In genomic region chr20:40265872-40266533, GRCh38 we compare ENCODE assay signal across 8 cellular contexts.
DNase-seq lines count a peak whose midpoint lies in the region; ATAC-seq and TF ChIP-seq lines count a peak whose summit lies in the region.

No MANE protein-coding gene starts in this region.

- no peak overlapping the region for H3K4me2 ChIP-seq in HCT116 (ENCODE audit: low read length)

- TF ChIP-seq POLR2A in HCT116 (IDR thresholded peaks at IDR 0.05; ENCODE audit: borderline replicate concordance, extremely low read depth, insufficient read depth, insufficient read length) (no peak), gastroesophageal sphincter (IDR thresholded peaks at IDR 0.05) (no peak)

- no peak overlapping the region for H3K9ac ChIP-seq in HCT116 (ENCODE audit: low read length)

- no peaks in the 10 kb centered on the region for H3K27me3 ChIP-seq in HCT116 (ENCODE audit: insufficient read depth, low read length)
- no peaks in the 10 kb centered on the region for H3K27me3 ChIP-seq in gastroesophageal sphincter

- 76 to 77% methylated on average over 4 to 5 of the region's 6 CpGs for whole genome bisulfite sequencing in gastroesophageal sphincter (ENCODE audit: low coverage in 1 of 2), 2 donors

- H3K79me2 ChIP-seq in HCT116 (ENCODE audit: insufficient read depth, low read length): no peaks in the 10 kb centered on the region

- no peak overlapping the region for H3K4me3 ChIP-seq in HCT116 (replicated peaks in 1 of 2; ENCODE audit: low read depth in 1 of 2, low read length in 2 of 2)
- H3K4me3 ChIP-seq in gastroesophageal sphincter: no peak overlapping the region

- H3K36me3 ChIP-seq in HCT116 (ENCODE audit: control insufficient read depth in 1 of 2, insufficient read depth in 2 of 2, low read length in 2 of 2): no peaks in the 10 kb centered on the region
- H3K36me3 ChIP-seq in gastroesophageal sphincter: no peaks in the 10 kb centered on the region

- intact Hi-C loops in HCT116 (cut with micrococcal nuclease): loop anchor here (1.0 to 5.0 kb wide), 3 partner anchors 266 to 1154 kb away; partner anchors contain the start of gene MAFB

- H3K4me1 ChIP-seq in HCT116 (ENCODE audit: control insufficient read depth in 1 of 2, insufficient read depth in 2 of 2, low read length in 2 of 2): no peaks in the 10 kb centered on the region
- H3K4me1 ChIP-seq in gastroesophageal sphincter: no peaks in the 10 kb centered on the region

- BruUV-seq in HCT116 (replicated peaks; lab: Mats Ljungman, UMichigan): no TSS peak

- RAD21 ChIA-PET in HCT116 (lab: Charles Lee; ENCODE audit: low non-redundant PET in 1 of 2, low total read pairs in 2 of 2, uncharacterized antibody in 2 of 2, unreplicated experiment in 2 of 2): no interaction called here

- peak; percentile 57 for TF ChIP-seq RAD21 in HCT116 (IDR thresholded peaks at IDR 0.05; ENCODE audit: low read depth)

- CTCF ChIA-PET in HCT116 (lab: Charles Lee): no interaction called here

- TF ChIP-seq CTCF in 22Rv1 (IDR thresholded peaks at IDR 0.05) (peak; percentile 27; the same call in 1 of the 2 replicates), HCT116 (IDR thresholded peaks at IDR 0.05 in 2 of 3, conservative IDR thresholded peaks at IDR 0.05 in 1 of 3; ENCODE audit: borderline replicate concordance in 1 of 3, insufficient read depth in 1 of 3, low read depth in 2 of 3, low read length in 2 of 3) (peak; percentile 26 to 52 (median 39); a peak in 4 of 6 replicates), VCaP (conservative IDR thresholded peaks at IDR 0.05) (peak; percentile 78), gastroesophageal sphincter (IDR thresholded peaks at IDR 0.05) (peak in 1 of 4 experiments; percentile 29)

- no peaks in the 10 kb centered on the region for H4K20me1 ChIP-seq in HCT116 (ENCODE audit: insufficient read depth)

- no peak overlapping the region for H3K27ac ChIP-seq in 22Rv1
- H3K27ac ChIP-seq in HCT116 (ENCODE audit: low read depth, low read length): no peak overlapping the region
- H3K27ac ChIP-seq in VCaP: no peak overlapping the region
- no peak overlapping the region for H3K27ac ChIP-seq in gastroesophageal sphincter

- H3K9me3 ChIP-seq in HCT116 (ENCODE audit: control insufficient read depth in 1 of 2, insufficient read depth in 1 of 2, low read depth in 1 of 2, low read length in 2 of 2) (no peaks in the 10 kb centered on the region), gastroesophageal sphincter (no peaks in the 10 kb centered on the region)

- ATAC-seq in HCT116 (peak; percentile 57; the same call in 1 of the 2 replicates), gastroesophageal sphincter (no peak), HG03139 (IDR thresholded peaks at IDR 0.05; ENCODE audit: unreplicated experiment) (no peak), GM21576 (IDR thresholded peaks at IDR 0.05; ENCODE audit: unreplicated experiment) (no peak), GM18511 (IDR thresholded peaks at IDR 0.05; ENCODE audit: unreplicated experiment) (no peak)

- DNase-seq in HCT116 (ENCODE audit: low read depth, low spot score) (no peak), hepatic stellate cell (ENCODE audit: low spot score) (peak; percentile 11)

- POLR2A ChIA-PET in HCT116 (lab: Charles Lee): no interaction called here

- H2AFZ ChIP-seq in HCT116 (ENCODE audit: low read depth, low read length, poor library complexity, severe bottlenecking): no peak overlapping the region

- no peaks in the 10 kb centered on the region for H3K9me2 ChIP-seq in HCT116 (ENCODE audit: insufficient read depth)

- no peak for TF ChIP-seq EP300 in gastroesophageal sphincter (IDR thresholded peaks at IDR 0.05)

TF ChIP-seq in HCT116, 20 proteins besides CTCF, POLR2A, EP300 and RAD21:
- no peak for TF ChIP-seq CBX3 (IDR thresholded peaks at IDR 0.05; ENCODE audit: low read depth)
- TF ChIP-seq EGR1 (IDR thresholded peaks at IDR 0.05; ENCODE audit: low read depth): no peak
- TF ChIP-seq SP1 (IDR thresholded peaks at IDR 0.05; ENCODE audit: low read depth): no peak
- no peak for TF ChIP-seq ZBTB33 (IDR thresholded peaks at IDR 0.05; ENCODE audit: extremely low read depth, insufficient replicate concordance, low read length)
- no peak for TF ChIP-seq ZNF274 (IDR thresholded peaks at IDR 0.05; ENCODE audit: low read depth, low read length)
- TF ChIP-seq ELF1 (IDR thresholded peaks at IDR 0.05; ENCODE audit: borderline replicate concordance, low read depth): no peak
- no peak for TF ChIP-seq ZFX (IDR thresholded peaks at IDR 0.05)
- TF ChIP-seq EZH2phosphoT487 (IDR thresholded peaks at IDR 0.05; ENCODE audit: borderline replicate concordance): no peak
